In genomic region chr13:80379245-80379644, GRCh38 we compare ENCODE assay signal across 3 cellular contexts.
TF ChIP-seq lines count a peak whose summit lies in the region.

No MANE protein-coding gene starts in this region.

TF ChIP-seq in liver, 16 proteins besides CTCF, POLR2A, EP300 and RAD21:
- peak; percentile 83 for TF ChIP-seq REST (IDR thresholded peaks at IDR 0.05)
- TF ChIP-seq YY1 (IDR thresholded peaks at IDR 0.05), result no peak
- no peak for TF ChIP-seq ZBTB33 (IDR thresholded peaks at IDR 0.05)

TF ChIP-seq in HepG2, 621 proteins besides CTCF, POLR2A, EP300 and RAD21 (continued from another document):
- TF ChIP-seq REST (IDR thresholded peaks at IDR 0.05; ENCODE audit: borderline replicate concordance in 1 of 2, low read depth in 1 of 2, low read length in 2 of 2), result peak in 1 of 2 experiments; percentile 57; a peak in 2 of 4 replicates
- TF ChIP-seq THAP8 (CRISPR knock-in tag; IDR thresholded peaks at IDR 0.05; ENCODE audit: borderline replicate concordance), result no peak
- TF ChIP-seq PHF20 (CRISPR knock-in tag; IDR thresholded peaks at IDR 0.05), result no peak

TF ChIP-seq in SK-N-SH treated with all-trans-retinoic acid at 6 μM for 48 hours, 23 proteins besides CTCF, POLR2A, EP300 and RAD21 (continued from another document):
- TF ChIP-seq POU6F1 (CRISPR knock-in tag; IDR thresholded peaks at IDR 0.05; ENCODE audit: borderline replicate concordance, low read depth) (no peak), ZFP30 (CRISPR knock-in tag; IDR thresholded peaks at IDR 0.05) (no peak)
